In the genomic region with DNA sequence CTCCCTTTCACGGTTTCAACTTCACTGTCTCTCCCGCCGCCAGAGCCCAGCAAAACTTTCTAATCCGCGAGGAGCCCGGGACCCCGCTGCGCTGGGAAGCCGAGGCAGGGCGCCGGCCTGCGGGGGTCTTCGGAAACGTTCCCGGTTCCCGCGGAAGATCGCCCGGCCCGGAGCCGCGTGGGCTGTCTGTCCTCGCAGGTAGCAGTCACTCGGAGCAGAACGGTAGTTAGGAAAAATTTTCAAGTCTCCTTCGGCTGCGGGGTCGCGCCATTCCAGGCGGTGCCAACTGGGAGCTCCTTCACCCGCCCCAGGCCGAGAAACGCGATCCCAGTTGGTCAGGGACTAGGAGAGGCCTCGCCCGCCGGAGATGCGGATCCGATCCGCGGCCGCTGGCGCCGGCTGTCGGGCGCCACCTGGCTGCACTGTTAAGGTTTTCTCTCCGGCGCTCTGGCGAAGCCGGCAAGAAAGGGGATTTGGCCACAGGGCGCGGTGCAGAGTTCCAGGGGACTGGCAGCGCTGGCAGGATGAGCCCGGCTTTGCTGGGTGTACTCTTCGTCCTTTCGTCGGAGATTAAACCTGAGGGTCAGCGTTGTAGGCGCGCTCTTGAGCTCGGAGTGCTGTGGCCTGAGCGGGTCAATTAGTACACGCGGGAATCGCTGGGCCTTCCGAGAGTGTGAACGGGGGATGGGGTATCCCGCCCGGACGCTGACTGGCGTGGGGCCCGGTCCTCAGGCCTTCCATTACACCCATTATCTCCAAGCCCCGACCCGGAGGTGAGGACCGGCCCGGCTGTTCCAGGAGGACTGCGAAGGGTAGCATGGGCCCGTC, we compare ENCODE assay signal across 8 cellular contexts.
DNase-seq lines count a peak whose midpoint lies in the region; ATAC-seq, FAIRE-seq and TF ChIP-seq lines count a peak whose summit lies in the region.

No MANE protein-coding gene starts in this region.

- H3K4me1 ChIP-seq in neutrophil (ENCODE audit: control insufficient read depth in 1 of 2, insufficient read depth in 1 of 2, low read depth in 1 of 2, low read length in 1 of 2), result peaks cover 13 to 18% of the 10 kb centered on the region in 2 experiments
- peaks cover 9% of the 10 kb centered on the region for H3K4me1 ChIP-seq in stomach smooth muscle (ENCODE audit: control insufficient read depth, insufficient read depth, low read length)

- H3K27me3 ChIP-seq in neutrophil (peaks cover 71% of the 10 kb centered on the region), stomach smooth muscle (ENCODE audit: control insufficient read depth in 1 of 2, insufficient read depth in 2 of 2, low read length in 2 of 2) (no peaks in the 10 kb centered on the region)

- DNase-seq in GM12891 (ENCODE audit: insufficient read length, low spot score) (peak; percentile 47), KBM-7 (peak; percentile 68), glomerular endothelial cell (ENCODE audit: extremely low read depth, low read depth, low spot score) (peak; percentile 14), NCI-H2029 treated with DMSO at 0.1 percent for 48 hours (lab: John Stamatoyannopoulos, UW) (no peak)
- peak; percentile 52 to 62 for DNase-seq in activated naive CD4-positive, alpha-beta T cell treated with anti-CD3 and anti-CD28 coated beads, Interleukin-2, amount 50 U/mL, for 72 hours (ENCODE audit: low spot score in 2 of 2)

- peak overlapping the region; percentile 41 to 64 for H3K4me3 ChIP-seq in neutrophil (ENCODE audit: low read depth in 1 of 2, low read length in 1 of 2)
- peak overlapping the region; percentile 66 to 77 for H3K4me3 ChIP-seq in stomach smooth muscle (ENCODE audit: low read length in 2 of 2)

- no peak for TF ChIP-seq POLR2A in GM12891 (IDR thresholded peaks at IDR 0.05; ENCODE audit: low read depth, low read length)

- peak overlapping the region; percentile 72 to 81 for H3K9ac ChIP-seq in stomach smooth muscle (ENCODE audit: low read length in 2 of 2)

- H3K36me3 ChIP-seq in neutrophil (no peaks in the 10 kb centered on the region), stomach smooth muscle (ENCODE audit: control insufficient read depth in 2 of 2, insufficient read depth in 2 of 2, low read length in 2 of 2) (no peaks in the 10 kb centered on the region)

- peak; percentile 66 for TF ChIP-seq CTCF in neutrophil (IDR thresholded peaks at IDR 0.05)

- in situ Hi-C loops in KBM-7 (cut with MboI; ENCODE audit: low pct_unique_long_range_greater_than_20kb, low sequenced_read_pairs), result no loop called here

- peak; percentile 90 for FAIRE-seq in GM12891 (lab: Jason Lieb, UNC)

- no peak overlapping the region for H3K27ac ChIP-seq in neutrophil
- peak overlapping the region; percentile 58 for H3K27ac ChIP-seq in stomach smooth muscle (ENCODE audit: low read length)

- peak; percentile 98 for ATAC-seq in SK-N-SH treated with all-trans-retinoic acid at 6 μM for 48 hours
- peak; percentile 81 to 88 for ATAC-seq in activated naive CD4-positive, alpha-beta T cell treated with anti-CD3 and anti-CD28 coated beads, Interleukin-2, amount 50 U/mL, for 72 hours

- H3K36me3 Mint-ChIP-seq in activated naive CD4-positive, alpha-beta T cell treated with anti-CD3 and anti-CD28 coated beads, Interleukin-2, amount 50 U/mL, for 72 hours, result no peaks in the 10 kb centered on the region

- H3K9me3 Mint-ChIP-seq in activated naive CD4-positive, alpha-beta T cell treated with anti-CD3 and anti-CD28 coated beads, Interleukin-2, amount 50 U/mL, for 72 hours, result no peaks in the 10 kb centered on the region

- H3K27ac Mint-ChIP-seq in activated naive CD4-positive, alpha-beta T cell treated with anti-CD3 and anti-CD28 coated beads, Interleukin-2, amount 50 U/mL, for 72 hours, result peak overlapping the region in 1 of 2 donors; percentile 21

- H3K9me3 ChIP-seq in neutrophil (no peaks in the 10 kb centered on the region), stomach smooth muscle (ENCODE audit: control insufficient read depth in 2 of 2, low read length in 2 of 2) (no peaks in the 10 kb centered on the region)

TF ChIP-seq in GM12891, 5 proteins besides CTCF, POLR2A, EP300 and RAD21:
- no peak for TF ChIP-seq SPI1 (IDR thresholded peaks at IDR 0.05; ENCODE audit: low read depth, low read length)
- no peak for TF ChIP-seq PAX5 (IDR thresholded peaks at IDR 0.05; ENCODE audit: insufficient read depth, low read length, severe bottlenecking)
- TF ChIP-seq POU2F2 (IDR thresholded peaks at IDR 0.05; ENCODE audit: low read depth, low read length), result no peak
- TF ChIP-seq TAF1 (IDR thresholded peaks at IDR 0.05; ENCODE audit: low read depth, low read length), result no peak
- no peak for TF ChIP-seq POLR2AphosphoS5 (IDR thresholded peaks at IDR 0.05; ENCODE audit: low read depth, low read length)

TF ChIP-seq in SK-N-SH treated with all-trans-retinoic acid at 6 μM for 48 hours, 23 proteins besides CTCF, POLR2A, EP300 and RAD21:
- TF ChIP-seq ZC3H10 (CRISPR knock-in tag; IDR thresholded peaks at IDR 0.05) (no peak), TOX (CRISPR knock-in tag; IDR thresholded peaks at IDR 0.05; ENCODE audit: borderline replicate concordance) (no peak), PATZ1 (CRISPR knock-in tag; IDR thresholded peaks at IDR 0.05; ENCODE audit: borderline replicate concordance) (no peak), ZNF565 (CRISPR knock-in tag; conservative IDR thresholded peaks at IDR 0.05; ENCODE audit: low read depth) (no peak), OSR1 (CRISPR knock-in tag; IDR thresholded peaks at IDR 0.05) (no peak), TCF4 (CRISPR knock-in tag; IDR thresholded peaks at IDR 0.05; ENCODE audit: borderline replicate concordance) (no peak), RARB (CRISPR knock-in tag; IDR thresholded peaks at IDR 0.05) (no peak), ARNTL (CRISPR knock-in tag; IDR thresholded peaks at IDR 0.05; ENCODE audit: borderline replicate concordance, low read depth) (no peak), ZNF8 (CRISPR knock-in tag; IDR thresholded peaks at IDR 0.05) (no peak), CSDC2 (CRISPR knock-in tag; IDR thresholded peaks at IDR 0.05) (no peak), SNAI2 (CRISPR knock-in tag; IDR thresholded peaks at IDR 0.05) (no peak), ZFP30 (CRISPR knock-in tag; IDR thresholded peaks at IDR 0.05) (no peak), BACH2 (CRISPR knock-in tag; IDR thresholded peaks at IDR 0.05; ENCODE audit: borderline replicate concordance) (no peak), GLIS3 (CRISPR knock-in tag; IDR thresholded peaks at IDR 0.05) (no peak)
- TF ChIP-seq, protein P1, sequence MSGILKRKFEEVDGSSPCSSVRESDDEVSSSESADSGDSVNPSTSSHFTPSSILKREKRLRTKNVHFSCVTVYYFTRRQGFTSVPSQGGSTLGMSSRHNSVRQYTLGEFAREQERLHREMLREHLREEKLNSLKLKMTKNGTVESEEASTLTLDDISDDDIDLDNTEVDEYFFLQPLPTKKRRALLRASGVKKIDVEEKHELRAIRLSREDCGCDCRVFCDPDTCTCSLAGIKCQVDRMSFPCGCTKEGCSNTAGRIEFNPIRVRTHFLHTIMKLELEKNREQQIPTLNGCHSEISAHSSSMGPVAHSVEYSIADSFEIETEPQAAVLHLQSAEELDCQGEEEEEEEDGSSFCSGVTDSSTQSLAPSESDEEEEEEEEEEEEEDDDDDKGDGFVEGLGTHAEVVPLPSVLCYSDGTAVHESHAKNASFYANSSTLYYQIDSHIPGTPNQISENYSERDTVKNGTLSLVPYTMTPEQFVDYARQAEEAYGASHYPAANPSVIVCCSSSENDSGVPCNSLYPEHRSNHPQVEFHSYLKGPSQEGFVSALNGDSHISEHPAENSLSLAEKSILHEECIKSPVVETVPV (CRISPR knock-in tag; IDR thresholded peaks at IDR 0.05), result no peak
